ENCODE assay signal across 8 cellular contexts in genomic region chr1:78649628-78650027, GRCh38. TPM values are rescaled to one million over a fixed set of nuclear protein-coding genes. Genes with fewer than 3 reads are reported as not detected.
A peak's percentile ranks its signal among the peaks of the same experiment; 100 is the strongest.
DNase-seq lines count a peak whose midpoint lies in the region; ATAC-seq, FAIRE-seq and TF ChIP-seq lines count a peak whose summit lies in the region.

Gene IFI44, plus strand, starts transcription at chr1:78649831. Its CDS starts 365 bp downstream, at chr1:78650196.

- H3K4me3 ChIP-seq in BJ (ENCODE audit: low read depth, low read length) (peak within 1 kb of the TSS; percentile 17), body of pancreas (peak within 1 kb of the TSS in 1 of 2 donors; percentile 4), kidney (ENCODE audit: low read length in 2 of 2) (peak within 1 kb of the TSS; percentile 52 to 68)

- peak in 2 of 3 donors; percentile 46 to 54 for TF ChIP-seq POLR2A in body of pancreas (IDR thresholded peaks at IDR 0.05)

- H3K36me3 ChIP-seq in BJ (ENCODE audit: control insufficient read depth, insufficient read depth, low read length) = no peaks in the 10 kb centered on the region
- no peaks in the 10 kb centered on the region for H3K36me3 ChIP-seq in body of pancreas (replicated peaks in 1 of 2; ENCODE audit: insufficient read depth in 1 of 2, low read depth in 2 of 2)
- H3K36me3 ChIP-seq in kidney (ENCODE audit: control insufficient read depth in 1 of 2, insufficient read depth in 2 of 2, low read length in 2 of 2) = no peaks in the 10 kb centered on the region

- peaks cover 4% of the 10 kb centered on the region for H3K4me1 ChIP-seq in body of pancreas
- H3K4me1 ChIP-seq in kidney (ENCODE audit: control insufficient read depth in 1 of 2, insufficient read depth in 1 of 2, low read depth in 1 of 2, low read length in 2 of 2) = no peaks in the 10 kb centered on the region

- H3K9ac ChIP-seq in kidney (ENCODE audit: low read length in 2 of 2) = no peak within 1 kb of the TSS

- H3K9me3 ChIP-seq in body of pancreas (peaks cover 0 to 3% (median 0%) of the 10 kb centered on the region in 3 donors), kidney (ENCODE audit: control insufficient read depth in 1 of 2, low read length in 2 of 2) (peaks cover 0 to 3% of the 10 kb centered on the region in 2 donors)

- TF ChIP-seq CTCF in BJ (IDR thresholded peaks at IDR 0.05; ENCODE audit: insufficient read depth, low read depth, low read length) (no peak), body of pancreas (IDR thresholded peaks at IDR 0.05) (no peak), kidney (IDR thresholded peaks at IDR 0.05; ENCODE audit: borderline replicate concordance, extremely low read depth, insufficient read depth) (no peak)

- DNase-seq in BJ (ENCODE audit: low read depth) (peak; percentile 32), T1000 (lab: John Stamatoyannopoulos, UW) (peak; percentile 10), body of pancreas (peak; percentile 79 to 94 (median 87)), kidney (peak; percentile 85), COLO668 (lab: John Stamatoyannopoulos, UW; ENCODE audit: unreplicated experiment) (no peak)
- DNase-seq in stimulated activated CD4-positive, alpha-beta T cell treated with anti-CD3 and anti-CD28 coated beads, Interleukin-2, amount 100 ng/mL, for 48 hours = peak; percentile 46 to 59

- H3K27me3 ChIP-seq in BJ (ENCODE audit: control insufficient read depth, insufficient read depth, low read length) (no peaks in the 10 kb centered on the region), body of pancreas (no peaks in the 10 kb centered on the region)

- CTCF ChIA-PET in BJ (lab: Yijun Ruan, JAX) = no interaction called here

- peak within 1 kb of the TSS in 2 of 4 donors; percentile 50 to 77 for H3K27ac ChIP-seq in body of pancreas
- peak within 1 kb of the TSS in 1 of 2 donors; percentile 12 for H3K27ac ChIP-seq in kidney (ENCODE audit: low read depth in 2 of 2, low read length in 2 of 2)

- intact Hi-C loops in body of pancreas (cut with DNase I) (no loop called here), kidney (cut with DNase I) (no loop called here)

- peak; percentile 70 for ATAC-seq in GM19328 (IDR thresholded peaks at IDR 0.05; ENCODE audit: unreplicated experiment)
- ATAC-seq in HG03558 (IDR thresholded peaks at IDR 0.05; ENCODE audit: extremely low read depth, unreplicated experiment) = peak; percentile 90
- ATAC-seq in body of pancreas = peak; percentile 92

- POLR2A ChIA-PET in BJ (lab: Charles Lee) = no interaction called here

- peak; percentile 92 for FAIRE-seq in kidney (lab: Jason Lieb, UNC)

RNA-seq across cellular contexts. Expression of gene IFI44, which starts in this region (rescaled TPM):
- polyA plus RNA-seq in BJ (2011; rRNA removed) (2.2 and 5.4 TPM in 2 replicates), kidney (ENCODE audit: insufficient read depth, low read depth, low replicate concordance) (21.9 TPM)
- 1.7 and 2.2 TPM in 2 replicates for polyA minus RNA-seq in BJ (2011; rRNA and poly(A)+ RNA removed)
- total RNA-seq in body of pancreas (10 to 100 TPM; 14.5 to 17.6 TPM), kidney (42.3 TPM)
